In genomic region chr4:87073570-87074470, GRCh38 we compare ENCODE assay signal across 8 cellular contexts.
A peak's percentile ranks its signal among the peaks of the same experiment; 100 is the strongest.
DNase-seq lines count a peak whose midpoint lies in the region; ATAC-seq, FAIRE-seq and TF ChIP-seq lines count a peak whose summit lies in the region.

No MANE protein-coding gene starts in this region.

- peak overlapping the region; percentile 51 to 94 (median 90) for H3K27ac Mint-ChIP-seq in IgD-negative memory B cell

- H3K79me2 ChIP-seq in SU-DHL-6 (ENCODE audit: insufficient read depth, low read length) = no peaks in the 10 kb centered on the region

- peak overlapping the region; percentile 77 for H2AFZ ChIP-seq in SU-DHL-6 (ENCODE audit: low read depth, low read length, severe bottlenecking)

- no peaks in the 10 kb centered on the region for H3K27me3 Mint-ChIP-seq in IgD-negative memory B cell

- peak overlapping the region; percentile 81 to 92 (median 82) for H3K4me3 Mint-ChIP-seq in IgD-negative memory B cell

- ATAC-seq in GM21381 (IDR thresholded peaks at IDR 0.05; ENCODE audit: unreplicated experiment) = peak; percentile 92
- ATAC-seq in body of pancreas = peak; percentile 37
- ATAC-seq in mucosa of descending colon = peak; percentile 84

- H3K36me3 Mint-ChIP-seq in IgD-negative memory B cell = peaks cover 4% of the 10 kb centered on the region

- H4K20me1 ChIP-seq in SU-DHL-6 (ENCODE audit: low read depth, low read length) = no peaks in the 10 kb centered on the region

- 22 to 37% methylated on average over 11 of the region's 11 CpGs for WGBS in body of pancreas, 2 donors

- H3K4me3 ChIP-seq in SU-DHL-6 (ENCODE audit: insufficient read depth, low read length, poor library complexity, severe bottlenecking) = no peak overlapping the region
- no peak overlapping the region for H3K4me3 ChIP-seq in body of pancreas
- H3K4me3 ChIP-seq in mucosa of descending colon = no peak overlapping the region

- H3F3A ChIP-seq in SU-DHL-6 (ENCODE audit: insufficient read depth) = 0 out of 2 replicates have a peak, but pooled peaks cover 6% of the 10 kb centered on the region

- H3K4me1 ChIP-seq in body of pancreas (peaks cover 46% of the 10 kb centered on the region), mucosa of descending colon (ENCODE audit: low read depth) (peaks cover 25% of the 10 kb centered on the region)

- intact Hi-C loops in body of pancreas (cut with DNase I) (no loop called here), mucosa of descending colon (cut with DNase I, micrococcal nuclease) (no loop called here)

- H3K9me2 ChIP-seq in SU-DHL-6 (replicated peaks; ENCODE audit: insufficient read depth, low read length) = no peaks in the 10 kb centered on the region

- H3K9ac ChIP-seq in SU-DHL-6 (ENCODE audit: low read length) = peak overlapping the region; percentile 25; the same call in 1 of the 2 replicates

- H3K4me1 Mint-ChIP-seq in IgD-negative memory B cell = peaks cover 28 to 48% (median 33%) of the 10 kb centered on the region in 3 donors

- peak; percentile 82 for FAIRE-seq in D721Med (lab: Jason Lieb, UNC)

- H3K9me3 ChIP-seq in SU-DHL-6 (ENCODE audit: insufficient read depth, low read length) = no peaks in the 10 kb centered on the region
- no peaks in the 10 kb centered on the region for H3K9me3 ChIP-seq in body of pancreas
- no peaks in the 10 kb centered on the region for H3K9me3 ChIP-seq in mucosa of descending colon

- H3K27ac ChIP-seq in SU-DHL-6 (ENCODE audit: low read depth, low read length) (peak overlapping the region; percentile 68), body of pancreas (peak overlapping the region in 3 of 4 donors; percentile 41 to 50 (median 47)), substantia nigra (ENCODE audit: low read depth, low read length, poor library complexity, severe bottlenecking) (peak overlapping the region; percentile 66)

- H3K36me3 ChIP-seq in SU-DHL-6 (ENCODE audit: low read length) = no peaks in the 10 kb centered on the region
- no peaks in the 10 kb centered on the region for H3K36me3 ChIP-seq in body of pancreas (replicated peaks in 1 of 2; ENCODE audit: insufficient read depth in 1 of 2, low read depth in 2 of 2)
- no peaks in the 10 kb centered on the region for H3K36me3 ChIP-seq in mucosa of descending colon (ENCODE audit: low read depth)

- TF ChIP-seq CTCF in D721Med (IDR thresholded peaks at IDR 0.05; ENCODE audit: insufficient read depth, missing control alignments) (no peak), SU-DHL-6 (IDR thresholded peaks at IDR 0.05; ENCODE audit: insufficient read depth, low read length, poor library complexity, severe bottlenecking) (no peak), body of pancreas (IDR thresholded peaks at IDR 0.05) (no peak), mucosa of descending colon (IDR thresholded peaks at IDR 0.05) (no peak)

- H3K27me3 ChIP-seq in SU-DHL-6 (ENCODE audit: low read length) (no peaks in the 10 kb centered on the region), body of pancreas (no peaks in the 10 kb centered on the region)

- no peak for TF ChIP-seq POLR2A in body of pancreas (IDR thresholded peaks at IDR 0.05)

- DNase-seq in D721Med (ENCODE audit: insufficient read length, low spot score) (no peak), body of pancreas (peak in 2 of 4 donors; percentile 27 to 46), mucosa of descending colon (peak; percentile 62 to 74 (median 66)), substantia nigra (lab: John Stamatoyannopoulos, UW) (peak in 22 of 49 donors; percentile 7 to 68 (median 34)), middle frontal gyrus (ENCODE audit: extremely low spot score, low spot score) (no peak)

- H3K4me2 ChIP-seq in SU-DHL-6 (ENCODE audit: low read depth, low read length, poor library complexity, severe bottlenecking) = peak overlapping the region; percentile 57

- no peaks in the 10 kb centered on the region for H3K9me3 Mint-ChIP-seq in IgD-negative memory B cell

Comparison
In these comparisons a context has a peak if more than half of its experiments do, and no peak if none do; other contexts are left out.
1. DNase-seq: peak in mucosa of descending colon (3 of 3); none in D721Med (single experiment) and middle frontal gyrus (single experiment).
2. ATAC-seq: peak in every context shown above with its lines; median percentile 92 in GM21381; 84 in mucosa of descending colon; 37 in body of pancreas.
3. Peak in every context shown above with its lines, with median percentiles within 50 percentile points of each other: H3K27ac ChIP-seq.